In genomic region chr11:36122715-36123114, GRCh38 we compare ENCODE assay signal across 16 cellular contexts.
DNase-seq lines count a peak whose midpoint lies in the region; ATAC-seq and TF ChIP-seq lines count a peak whose summit lies in the region.
"Had no signal": no experiment of that assay in that cellular context is flagged by ENCODE, and none has a peak within 500 bp of the region (broad histone marks: within the 10 kb centered on the region; RNA-seq: fewer than 3 reads in every experiment).

No MANE protein-coding gene starts in this region.

- H3K4me2 ChIP-seq in OCI-LY7 (ENCODE audit: low read length), result no peak overlapping the region
- H3K4me2 ChIP-seq: BLaER1 had no signal

- CTCF ChIA-PET in MCF 10A (lab: Yijun Ruan, JAX) (interaction anchor here (0.6 to 1.1 kb wide), 3 partner anchors 9 to 143 kb away, joined by 3 to 4 read pairs (median 3); no protein-coding TSS in a partner anchor), OCI-LY7 (lab: Charles Lee; ENCODE audit: unreplicated experiment) (no interaction called here)

- no peaks in the 10 kb centered on the region for H3K36me3 ChIP-seq in breast epithelium
- H3K36me3 ChIP-seq in adipocyte (ENCODE audit: control insufficient read depth, insufficient read depth, low read length, severe bottlenecking), result peaks cover under 1% of the 10 kb centered on the region
- no peaks in the 10 kb centered on the region for H3K36me3 ChIP-seq in OCI-LY7 (ENCODE audit: insufficient read depth, low read length)

- TF ChIP-seq CTCF in MCF 10A (IDR thresholded peaks at IDR 0.05; ENCODE audit: unreplicated experiment) (no peak), breast epithelium (IDR thresholded peaks at IDR 0.05) (no peak), fibroblast of mammary gland (conservative IDR thresholded peaks at IDR 0.05; ENCODE audit: control insufficient read depth, insufficient read depth, low read depth, low read length) (no peak), OCI-LY7 (conservative IDR thresholded peaks at IDR 0.05; ENCODE audit: low read length) (no peak)

- H3K9me2 ChIP-seq in OCI-LY7 (ENCODE audit: insufficient read depth, low read length), result no peaks in the 10 kb centered on the region

- H3K27me3 ChIP-seq in breast epithelium (no peaks in the 10 kb centered on the region), adipocyte (replicated peaks; ENCODE audit: control insufficient read depth, insufficient read depth, low read length) (no peaks in the 10 kb centered on the region)
- H3K27me3 ChIP-seq: BLaER1 had no signal

- H3K27ac ChIP-seq in breast epithelium (no peak overlapping the region), OCI-LY7 (ENCODE audit: low read depth, low read length, poor library complexity, severe bottlenecking) (no peak overlapping the region)
- H3K27ac ChIP-seq: 22Rv1, BLaER1 had no signal

- H3K9me3 ChIP-seq in breast epithelium (no peaks in the 10 kb centered on the region), adipocyte (ENCODE audit: control insufficient read depth, low read length) (no peaks in the 10 kb centered on the region), OCI-LY7 (ENCODE audit: low read length) (no peaks in the 10 kb centered on the region)
- H3K9me3 ChIP-seq: BLaER1 had no signal

- H3K4me3 ChIP-seq in breast epithelium (no peak overlapping the region), adipocyte (ENCODE audit: low read length) (no peak overlapping the region), fibroblast of mammary gland (ENCODE audit: control insufficient read depth, low read depth, low read length) (no peak overlapping the region), OCI-LY7 (ENCODE audit: low read depth, low read length, poor library complexity, severe bottlenecking) (no peak overlapping the region)
- H3K4me3 ChIP-seq: BLaER1 had no signal

- ATAC-seq in GM19452 (IDR thresholded peaks at IDR 0.05; ENCODE audit: unreplicated experiment) (no peak), HG03095 (IDR thresholded peaks at IDR 0.05; ENCODE audit: unreplicated experiment) (no peak)

- H3K79me2 ChIP-seq in OCI-LY7 (ENCODE audit: insufficient read depth, low read depth, low read length), result no peaks in the 10 kb centered on the region

- no peaks in the 10 kb centered on the region for H3K9me3 Mint-ChIP-seq in MCF 10A (ENCODE audit: unreplicated experiment)
- H3K9me3 Mint-ChIP-seq: H9 had no signal

- peaks cover 35% of the 10 kb centered on the region for H3K36me3 Mint-ChIP-seq in MCF 10A (ENCODE audit: insufficient read depth, unreplicated experiment)

- POLR2A ChIA-PET in MCF 10A (lab: Yijun Ruan, JAX) (interaction anchor here (0.7 to 1.1 kb wide), 2 partner anchors 14 to 24 kb away, joined by 3 read pairs; no protein-coding TSS in a partner anchor), OCI-LY7 (lab: Charles Lee) (no interaction called here)

- intact Hi-C loops in MCF 10A (cut with micrococcal nuclease), result no loop called here
- intact Hi-C loops in breast epithelium (cut with DNase I; ENCODE audit: low total_unique reads), result no loop called here
- intact Hi-C loops in OCI-LY7 (cut with micrococcal nuclease; ENCODE audit: unreplicated experiment), result no loop called here

- H3K4me1 Mint-ChIP-seq in MCF 10A (ENCODE audit: insufficient read depth, unreplicated experiment), result peaks cover 5% of the 10 kb centered on the region

- no peak overlapping the region for H3K4me3 Mint-ChIP-seq in MCF 10A (ENCODE audit: unreplicated experiment)
- H3K4me3 Mint-ChIP-seq: H9 had no signal

- H4K20me1 ChIP-seq in OCI-LY7 (ENCODE audit: insufficient read depth, low read length), result no peaks in the 10 kb centered on the region

- H3K4me1 ChIP-seq in breast epithelium (no peaks in the 10 kb centered on the region), adipocyte (ENCODE audit: control insufficient read depth, insufficient read depth, low read length) (no peaks in the 10 kb centered on the region), OCI-LY7 (ENCODE audit: insufficient read depth, low read length, poor library complexity, severe bottlenecking) (no peaks in the 10 kb centered on the region)

- BruUV-seq in MCF 10A (replicated peaks; lab: Mats Ljungman, UMichigan), result no TSS peak
- BruUV-seq in OCI-LY7 (replicated peaks; lab: Mats Ljungman, UMichigan), result no TSS peak

- H3K27me3 Mint-ChIP-seq in MCF 10A (ENCODE audit: insufficient read depth, unreplicated experiment), result no peaks in the 10 kb centered on the region

- H3K27ac Mint-ChIP-seq in MCF 10A (ENCODE audit: low read depth, unreplicated experiment), result no peak overlapping the region

- TF ChIP-seq POLR2A in breast epithelium (IDR thresholded peaks at IDR 0.05), result no peak

- no peak overlapping the region for H3K9ac ChIP-seq in adipocyte (ENCODE audit: low read length)
- H3K9ac ChIP-seq: BLaER1 had no signal

- DNase-seq in MCF 10A (ENCODE audit: unreplicated experiment) (peak; percentile 31), breast epithelium (ENCODE audit: low spot score in 2 of 2) (no peak), adipocyte (ENCODE audit: low read depth) (peak; percentile 23), fibroblast of mammary gland (ENCODE audit: low read depth) (peak; percentile 12), OCI-M2 (lab: John Stamatoyannopoulos, UW; ENCODE audit: unreplicated experiment) (no peak), OCI-LY7 (ENCODE audit: low spot score) (no peak)
- DNase-seq: DMS 273 treated with DMSO at 0.1 percent for 48 hours, H9, NCI-H1105, NCI-H1694 treated with DMSO at 0.1 percent for 48 hours, SIG-M5, SW 1271 had no signal

- H2AFZ ChIP-seq in OCI-LY7 (ENCODE audit: low read length), result no peak overlapping the region

Comparison
In these comparisons a context has a peak if more than half of its experiments do, and no peak if none do; other contexts are left out.
1. DNase-seq: peak in MCF 10A (single experiment), adipocyte (single experiment) and fibroblast of mammary gland (single experiment); none in breast epithelium (0 of 2), OCI-M2 (single experiment) and OCI-LY7 (single experiment).